18 cellular contexts compared by ENCODE assay signal in the genomic region with DNA sequence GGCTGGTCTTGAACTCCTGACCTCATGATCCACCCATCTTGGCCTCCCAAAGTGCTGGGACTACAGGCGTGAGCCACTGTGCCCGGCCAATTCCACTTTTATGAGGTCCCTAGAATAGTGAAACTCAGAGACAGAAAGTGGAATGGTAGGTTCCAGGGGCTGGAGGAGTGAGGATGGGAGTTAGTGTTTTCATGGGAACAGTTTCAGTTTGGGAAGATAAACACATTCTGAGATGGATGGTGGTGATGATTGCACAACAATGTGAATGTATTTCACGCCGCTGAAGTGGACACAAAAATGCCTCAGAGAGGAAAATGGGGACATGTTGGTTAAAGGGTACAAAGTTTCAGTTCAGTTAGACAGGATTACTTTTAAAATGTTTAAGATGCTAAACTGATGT. TPM values are rescaled to one million over a fixed set of nuclear protein-coding genes. Genes with fewer than 3 reads are reported as not detected.
DNase-seq lines count a peak whose midpoint lies in the region; ATAC-seq, FAIRE-seq and TF ChIP-seq lines count a peak whose summit lies in the region.
"Had no signal": no experiment of that assay in that cellular context is flagged by ENCODE, and none has a peak within 500 bp of the region (broad histone marks: within the 10 kb centered on the region; RNA-seq: fewer than 3 reads in every experiment).

No MANE protein-coding gene starts in this region.

- ATAC-seq in K562 (no peak), HepG2 (no peak), HG02852 (IDR thresholded peaks at IDR 0.05; ENCODE audit: unreplicated experiment) (no peak)
- ATAC-seq in stimulated activated effector memory CD8-positive, alpha-beta T cell treated with anti-CD3 and anti-CD28 coated beads, Interleukin-12 subunit alpha, Interleukin-12 subunit beta, amount 100 ng/mL, for 72 hours: no peak

- H3K9me3 ChIP-seq in HEK293 (ENCODE audit: control insufficient read depth, insufficient read depth, low read depth, low read length) (no peaks in the 10 kb centered on the region), K562 (replicated peaks; ENCODE audit: control insufficient read depth, insufficient read depth, low read depth, low read length) (no peaks in the 10 kb centered on the region), HepG2 (ENCODE audit: low read length) (no peaks in the 10 kb centered on the region)
- H3K9me3 ChIP-seq: BLaER1, HAP-1 had no signal

- intact Hi-C loops in K562 (cut with micrococcal nuclease): no loop called here
- intact Hi-C loops in HepG2 (cut with micrococcal nuclease; ENCODE audit: unreplicated experiment): loop anchor here (10.0 kb wide), 1 partner anchor 153 kb away; no protein-coding TSS in a partner anchor

- H3K9ac ChIP-seq in K562 (ENCODE audit: insufficient read depth in 1 of 2, low read depth in 2 of 2, low read length in 2 of 2) (no peak overlapping the region), HepG2 (ENCODE audit: insufficient read depth, low read depth, low read length) (no peak overlapping the region)
- H3K9ac ChIP-seq: BLaER1 had no signal

- FAIRE-seq in K562 (lab: Jason Lieb, UNC): no peak
- no peak for FAIRE-seq in HepG2 (lab: Jason Lieb, UNC)
- FAIRE-seq: GM19239, HTR-8/SVneo had no signal

- no peak for TF ChIP-seq POLR2A in K562 (conservative IDR thresholded peaks at IDR 0.05)
- no peak for TF ChIP-seq POLR2A in HepG2 (IDR thresholded peaks at IDR 0.05; ENCODE audit: insufficient read depth in 1 of 2, low read depth in 2 of 2, low read length in 2 of 2)

- no peak for TF ChIP-seq RAD21 in K562 (CRISPR knock-in tag; conservative IDR thresholded peaks at IDR 0.05 in 1 of 2, IDR thresholded peaks at IDR 0.05 in 1 of 2)
- no peak for TF ChIP-seq RAD21 in HepG2 (CRISPR knock-in tag; IDR thresholded peaks at IDR 0.05)

- H3K79me2 ChIP-seq in K562 (ENCODE audit: control insufficient read depth, insufficient read depth, low read length) (no peaks in the 10 kb centered on the region), HepG2 (ENCODE audit: insufficient read depth, low read length) (no peaks in the 10 kb centered on the region)

- no TSS peak for BruUV-seq in K562 (replicated peaks; lab: Mats Ljungman, UMichigan)
- no TSS peak for BruUV-seq in HepG2 (replicated peaks; lab: Mats Ljungman, UMichigan)

- H3K4me3 ChIP-seq in HEK293 (ENCODE audit: low read depth, low read length) (no peak overlapping the region), K562 (no peak overlapping the region), HepG2 (replicated peaks in 1 of 3; ENCODE audit: insufficient read depth in 1 of 3, low read depth in 2 of 3, low read length in 3 of 3) (0 out of 6 replicates have a peak overlapping the region, but pooled peaks of 1 of the 3 experiments have one; percentile 23)
- H3K4me3 ChIP-seq: BLaER1, HAP-1 had no signal

- H3K4me2 ChIP-seq in K562 (ENCODE audit: insufficient read depth, low read length) (no peak overlapping the region), HepG2 (ENCODE audit: low read depth, low read length) (peak overlapping the region; percentile 28; the same call in 1 of the 2 replicates)
- H3K4me2 ChIP-seq: BLaER1 had no signal

- peaks cover 8% of the 10 kb centered on the region for H3K4me1 Mint-ChIP-seq in stimulated activated effector memory CD8-positive, alpha-beta T cell treated with anti-CD3 and anti-CD28 coated beads, Interleukin-12 subunit alpha, Interleukin-12 subunit beta, amount 100 ng/mL, for 72 hours

- H2AFZ ChIP-seq in K562 (ENCODE audit: low read depth, low read length): no peak overlapping the region
- H2AFZ ChIP-seq in HepG2 (ENCODE audit: low read length): no peak overlapping the region

- CTCF ChIA-PET in HEK293 (lab: Yijun Ruan, JAX): interaction anchor here (1.0 kb wide), 1 partner anchor 423 kb away, joined by 4 read pairs; no protein-coding TSS in a partner anchor
- CTCF ChIA-PET in K562 (lab: Yijun Ruan, JAX; ENCODE audit: low intra/inter-chr PET ratio): interaction anchor here (0.6 kb wide), 1 partner anchor 101 kb away, joined by 3 read pairs; no protein-coding TSS in a partner anchor
- CTCF ChIA-PET in HepG2 (lab: Yijun Ruan, JAX; ENCODE audit: low intra/inter-chr PET ratio, low total read pairs): no interaction called here

- no peaks in the 10 kb centered on the region for H3K36me3 Mint-ChIP-seq in stimulated activated effector memory CD8-positive, alpha-beta T cell treated with anti-CD3 and anti-CD28 coated beads, Interleukin-12 subunit alpha, Interleukin-12 subunit beta, amount 100 ng/mL, for 72 hours
- H3K36me3 Mint-ChIP-seq: CD14-positive monocyte; CD4-positive, alpha-beta memory T cell had no signal

- H3K36me3 ChIP-seq in HEK293 (ENCODE audit: control insufficient read depth in 2 of 2, insufficient read depth in 1 of 2, low read length in 2 of 2) (no peaks in the 10 kb centered on the region), K562 (ENCODE audit: control insufficient read depth, insufficient read depth, low read length) (no peaks in the 10 kb centered on the region), HepG2 (replicated peaks in 1 of 2; ENCODE audit: control insufficient read depth in 1 of 2, insufficient read depth in 2 of 2, low read length in 2 of 2) (no peaks in the 10 kb centered on the region)
- H3K36me3 ChIP-seq: BLaER1, HAP-1 had no signal

- peak; percentile 60 for DNase-seq in MV-4-11 (lab: John Stamatoyannopoulos, UW)
- DNase-seq in K562 (ENCODE audit: extremely low read depth in 1 of 4, low spot score in 3 of 4): no peak
- peak; percentile 39 for DNase-seq in HepG2 (ENCODE audit: low spot score)
- DNase-seq in NCI-H2196 (lab: John Stamatoyannopoulos, UW; ENCODE audit: unreplicated experiment): no peak
- no peak for DNase-seq in cerebellar cortex (ENCODE audit: low spot score)
- no peak for DNase-seq in stimulated activated effector memory CD8-positive, alpha-beta T cell treated with anti-CD3 and anti-CD28 coated beads, Interleukin-12 subunit alpha, Interleukin-12 subunit beta, amount 100 ng/mL, for 72 hours (ENCODE audit: low spot score in 2 of 2)
- DNase-seq: 8988T; CD4-positive, alpha-beta memory T cell; DMS153; DMS79 treated with DMSO at 0.1 percent for 48 hours; GF-D8 had no signal

- in situ Hi-C loops in K562 (cut with MboI) (no loop called here), HepG2 (cut with HindIII; ENCODE audit: extremely low pct_ligation_motif_present, low pct_unique_long_range_greater_than_20kb) (no loop called here)

- H4K20me1 ChIP-seq in K562 (replicated peaks; ENCODE audit: control insufficient read depth, insufficient read depth, low read length) (no peaks in the 10 kb centered on the region), HepG2 (ENCODE audit: insufficient read depth, low read length) (no peaks in the 10 kb centered on the region)
- H4K20me1 ChIP-seq: BLaER1 had no signal

- H3K27me3 ChIP-seq in K562 (ENCODE audit: control insufficient read depth in 2 of 2, insufficient read depth in 2 of 2, low read length in 2 of 2) (no peaks in the 10 kb centered on the region), HepG2 (ENCODE audit: control insufficient read depth in 1 of 2, insufficient read depth in 2 of 2, low read length in 2 of 2) (no peaks in the 10 kb centered on the region)
- H3K27me3 ChIP-seq: BLaER1 had no signal

- POLR2A ChIA-PET in HEK293 (lab: Yijun Ruan, JAX) (no interaction called here), K562 (lab: Yijun Ruan, JAX) (interaction anchor here (0.7 kb wide), 1 partner anchor 103 kb away, joined by 3 read pairs; no protein-coding TSS in a partner anchor), HepG2 (lab: Yijun Ruan, JAX) (no interaction called here)

- no peaks in the 10 kb centered on the region for H3K9me3 Mint-ChIP-seq in stimulated activated effector memory CD8-positive, alpha-beta T cell treated with anti-CD3 and anti-CD28 coated beads, Interleukin-12 subunit alpha, Interleukin-12 subunit beta, amount 100 ng/mL, for 72 hours

- no peak overlapping the region for H3K4me3 Mint-ChIP-seq in stimulated activated effector memory CD8-positive, alpha-beta T cell treated with anti-CD3 and anti-CD28 coated beads, Interleukin-12 subunit alpha, Interleukin-12 subunit beta, amount 100 ng/mL, for 72 hours
- H3K4me3 Mint-ChIP-seq: CD14-positive monocyte; CD4-positive, alpha-beta memory T cell had no signal

- no peak overlapping the region for H3K27ac Mint-ChIP-seq in stimulated activated effector memory CD8-positive, alpha-beta T cell treated with anti-CD3 and anti-CD28 coated beads, Interleukin-12 subunit alpha, Interleukin-12 subunit beta, amount 100 ng/mL, for 72 hours

- H3K9me1 ChIP-seq in K562 (ENCODE audit: control insufficient read depth, insufficient read depth, low read length): no peaks in the 10 kb centered on the region

- H3K27ac ChIP-seq in HEK293 (ENCODE audit: extremely low read depth, low read depth, low read length) (no peak overlapping the region), K562 (ENCODE audit: extremely low read depth, low read depth, low read length) (no peak overlapping the region), HepG2 (ENCODE audit: extremely low read length, insufficient read depth, low read length) (no peak overlapping the region)
- H3K27ac ChIP-seq: BLaER1 had no signal

- no peaks in the 10 kb centered on the region for H3K4me1 ChIP-seq in HEK293 (ENCODE audit: control insufficient read depth, insufficient read depth, low read length)
- H3K4me1 ChIP-seq in K562 (replicated peaks in 1 of 2; ENCODE audit: control insufficient read depth in 2 of 2, insufficient read depth in 2 of 2, low read length in 2 of 2): peaks cover 12 to 24% of the 10 kb centered on the region in 2 experiments; a peak in 4 of 5 replicates
- H3K4me1 ChIP-seq in HepG2 (ENCODE audit: insufficient read depth, low read length): peaks cover 94% of the 10 kb centered on the region

- TF ChIP-seq CTCF in HEK293 (tag by site-specific recombination; IDR thresholded peaks at IDR 0.05) (no peak), K562 (IDR thresholded peaks at IDR 0.05 in 2 of 3, conservative IDR thresholded peaks at IDR 0.05 in 1 of 3; ENCODE audit: insufficient read depth in 2 of 3, low read depth in 1 of 3, low read length in 3 of 3) (no peak), HepG2 (CRISPR knock-in tag; IDR thresholded peaks at IDR 0.05) (no peak)

- TF ChIP-seq EP300 in K562 (IDR thresholded peaks at IDR 0.05; ENCODE audit: low read length): no peak
- no peak for TF ChIP-seq EP300 in HepG2 (IDR thresholded peaks at IDR 0.05; ENCODE audit: low read depth in 2 of 2, low read length in 2 of 2)
- no peak for TF ChIP-seq EP300 in HepG2 (CRISPR knock-in tag; IDR thresholded peaks at IDR 0.05; ENCODE audit: borderline replicate concordance)

- 73% methylated on average over 4 of the region's 4 CpGs for WGBS in K562 (ENCODE audit: insufficient coverage, low coverage, missing lambda C conversion rate)
- WGBS in HepG2 (ENCODE audit: low lambda C conversion rate): 33% methylated on average over 4 of the region's 4 CpGs

RNA-seq across cellular contexts. Expression of a gene that starts 22.5 kb away (rescaled TPM):
- 2.7 and 8.1 TPM in 2 replicates for total RNA-seq in K562 (2011; cell fraction: chromatin; rRNA removed; ENCODE audit: low replicate concordance)
- 7.7 and 8.8 TPM in 2 replicates for total RNA-seq in K562 (2011; cell fraction: nucleolus; rRNA removed)
- total RNA-seq in K562 (2011; cell fraction: nucleoplasm; rRNA removed): 5.1 and 6.9 TPM in 2 replicates
- 4.1 and 8.2 TPM in 2 replicates for total RNA-seq in K562 (2014; rRNA removed)
- total RNA-seq in K562 (2014; rRNA removed; fragmentation: Illumina TruSeq; extraction: Trizol): 2.5 and 3.1 TPM in 2 replicates
- 4.6 TPM in 2 replicates for total RNA-seq in K562 (2015; rRNA removed; fragmentation: Illumina TruSeq; extraction: Trizol)
- total RNA-seq in K562 (2021): 4.6 and 6.0 TPM in 2 replicates
- 4.6 and 6.4 TPM in 2 replicates for polyA plus RNA-seq in K562 (2011; rRNA removed)
- 6.6 and 7.2 TPM in 2 replicates for polyA plus RNA-seq in K562 (2011; cell fraction: cytosol; rRNA removed)
- 4.0 and 4.1 TPM in 2 replicates for polyA plus RNA-seq in K562 (2011; cell fraction: nucleus; rRNA removed)
- polyA plus RNA-seq in K562 (2012): 6.2 and 9.2 TPM in 2 replicates
- 4.5 and 4.9 TPM in 2 replicates for polyA plus RNA-seq in K562 (2014; fragmentation: Illumina TruSeq; extraction: Trizol)
- 1 to 10 TPM in 1 of 2 experiments, under 1 TPM in 1; 0.60 to 1.2 TPM for polyA plus RNA-seq in K562 (2014; fragmentation: Nextera tagmentation; extraction: Ambion mirVana)
- polyA plus RNA-seq in K562 (2014; rRNA removed): 5.0 and 7.9 TPM in 2 replicates
- 3.7 and 4.3 TPM in 2 replicates for polyA minus RNA-seq in K562 (2011; rRNA and poly(A)+ RNA removed)
- polyA minus RNA-seq in K562 (2011; cell fraction: cytosol; rRNA and poly(A)+ RNA removed): 2.7 and 3.1 TPM in 2 replicates
- polyA minus RNA-seq in K562 (2011; cell fraction: nucleus; rRNA and poly(A)+ RNA removed): 2.4 and 4.4 TPM in 2 replicates
- 10.5 and 13.7 TPM in 2 replicates for total RNA-seq in HepG2 (2016; rRNA removed; fragmentation: Illumina TruSeq; extraction: Trizol)
- 4.0 and 4.5 TPM in 2 replicates for total RNA-seq in HepG2 (2016; cell fraction: cytosol; rRNA removed; fragmentation: Illumina TruSeq; extraction: Trizol; ENCODE audit: low read depth)
- 8.3 and 12.0 TPM in 2 replicates for total RNA-seq in HepG2 (2016; cell fraction: insoluble cytoplasmic fraction; rRNA removed; fragmentation: Illumina TruSeq; extraction: Trizol)
- total RNA-seq in HepG2 (2016; cell fraction: membrane; rRNA removed; fragmentation: Illumina TruSeq; extraction: Trizol): 8.1 and 8.4 TPM in 2 replicates
- 5.7 and 8.2 TPM in 2 replicates for total RNA-seq in HepG2 (2016; cell fraction: nucleus; rRNA removed; fragmentation: Illumina TruSeq; extraction: Trizol)
- 33.1 and 49.7 TPM in 2 replicates for polyA plus RNA-seq in HepG2 (2011; rRNA removed)
- 45.0 and 52.1 TPM in 2 replicates for polyA plus RNA-seq in HepG2 (2011; cell fraction: cytosol; rRNA removed)
- polyA plus RNA-seq in HepG2 (2011; cell fraction: nucleus; rRNA removed): 54.1 and 56.2 TPM in 2 replicates
- polyA plus RNA-seq in HepG2 (2012): 51.6 and 55.6 TPM in 2 replicates
- 4.4 and 6.3 TPM in 2 replicates for polyA plus RNA-seq in HepG2 (2016; cell fraction: cytosol; fragmentation: Illumina TruSeq; extraction: Trizol; ENCODE audit: low read depth)
- 9.3 and 10.5 TPM in 2 replicates for polyA plus RNA-seq in HepG2 (2016; cell fraction: insoluble cytoplasmic fraction; fragmentation: Illumina TruSeq; extraction: Trizol; ENCODE audit: low read depth)
- 7.6 and 9.8 TPM in 2 replicates for polyA plus RNA-seq in HepG2 (2016; cell fraction: membrane; fragmentation: Illumina TruSeq; extraction: Trizol; ENCODE audit: low read depth)
- polyA plus RNA-seq in HepG2 (2016; cell fraction: nucleus; fragmentation: Illumina TruSeq; extraction: Trizol; ENCODE audit: insufficient read depth, low read depth): 10.6 and 11.8 TPM in 2 replicates
- polyA minus RNA-seq in HepG2 (2011; rRNA and poly(A)+ RNA removed; ENCODE audit: low replicate concordance): 4.8 and 66.6 TPM in 2 replicates
- 29.4 and 31.1 TPM in 2 replicates for polyA minus RNA-seq in HepG2 (2011; cell fraction: cytosol; rRNA and poly(A)+ RNA removed)
- 21.3 and 22.1 TPM in 2 replicates for polyA minus RNA-seq in HepG2 (2011; cell fraction: nucleus; rRNA and poly(A)+ RNA removed)

RNA-seq across cellular contexts. Expression of a gene that starts 37.5 kb away (rescaled TPM):
- total RNA-seq in K562 (2011; cell fraction: chromatin; rRNA removed; ENCODE audit: low replicate concordance): 213 and 603 TPM in 2 replicates
- 374 and 409 TPM in 2 replicates for total RNA-seq in K562 (2011; cell fraction: nucleolus; rRNA removed)
- 286 and 299 TPM in 2 replicates for total RNA-seq in K562 (2011; cell fraction: nucleoplasm; rRNA removed)
- total RNA-seq in K562 (2014; rRNA removed) (60.7 and 76.5 TPM in 2 replicates), K562 (2014; rRNA removed; fragmentation: Illumina TruSeq; extraction: Trizol) (25.4 and 30.2 TPM in 2 replicates), K562 (2015; rRNA removed; fragmentation: Illumina TruSeq; extraction: Trizol) (36.0 and 39.9 TPM in 2 replicates), K562 (2021) (128 and 138 TPM in 2 replicates), HepG2 (2016; rRNA removed; fragmentation: Illumina TruSeq; extraction: Trizol) (18.2 and 35.2 TPM in 2 replicates)
- polyA plus RNA-seq in K562 (2011; rRNA removed) (44.0 and 93.3 TPM in 2 replicates), K562 (2014; fragmentation: Illumina TruSeq; extraction: Trizol) (90.7 and 111 TPM in 2 replicates), K562 (2014; fragmentation: Nextera tagmentation; extraction: Ambion mirVana) (1 to 10 TPM; 1.2 to 1.4 TPM), K562 (2014; rRNA removed) (54.3 and 61.0 TPM in 2 replicates), HepG2 (2011; rRNA removed) (31.6 and 44.3 TPM in 2 replicates)
- 51.4 and 78.4 TPM in 2 replicates for polyA plus RNA-seq in K562 (2011; cell fraction: cytosol; rRNA removed)
- polyA plus RNA-seq in K562 (2011; cell fraction: nucleus; rRNA removed): 125 and 255 TPM in 2 replicates
- polyA plus RNA-seq in K562 (2012): 95.0 and 139 TPM in 2 replicates
- 82.2 and 99.7 TPM in 2 replicates for polyA minus RNA-seq in K562 (2011; rRNA and poly(A)+ RNA removed)
- 114 and 152 TPM in 2 replicates for polyA minus RNA-seq in K562 (2011; cell fraction: cytosol; rRNA and poly(A)+ RNA removed)
- polyA minus RNA-seq in K562 (2011; cell fraction: nucleus; rRNA and poly(A)+ RNA removed): 137 and 138 TPM in 2 replicates
- 2.4 and 3.0 TPM in 2 replicates for total RNA-seq in HepG2 (2016; cell fraction: cytosol; rRNA removed; fragmentation: Illumina TruSeq; extraction: Trizol; ENCODE audit: low read depth)
- total RNA-seq in HepG2 (2016; cell fraction: insoluble cytoplasmic fraction; rRNA removed; fragmentation: Illumina TruSeq; extraction: Trizol): 13.5 and 35.7 TPM in 2 replicates
- 7.5 TPM in 2 replicates for total RNA-seq in HepG2 (2016; cell fraction: membrane; rRNA removed; fragmentation: Illumina TruSeq; extraction: Trizol)
- total RNA-seq in HepG2 (2016; cell fraction: nucleus; rRNA removed; fragmentation: Illumina TruSeq; extraction: Trizol): 48.2 and 58.1 TPM in 2 replicates
- polyA plus RNA-seq in HepG2 (2011; cell fraction: cytosol; rRNA removed): 17.7 and 20.2 TPM in 2 replicates
- 105 and 126 TPM in 2 replicates for polyA plus RNA-seq in HepG2 (2011; cell fraction: nucleus; rRNA removed)
- 34.3 and 44.8 TPM in 2 replicates for polyA plus RNA-seq in HepG2 (2012)
- 1.3 and 1.6 TPM in 2 replicates for polyA plus RNA-seq in HepG2 (2016; cell fraction: cytosol; fragmentation: Illumina TruSeq; extraction: Trizol; ENCODE audit: low read depth)
- polyA plus RNA-seq in HepG2 (2016; cell fraction: insoluble cytoplasmic fraction; fragmentation: Illumina TruSeq; extraction: Trizol; ENCODE audit: low read depth): 10.1 and 14.0 TPM in 2 replicates
- polyA plus RNA-seq in HepG2 (2016; cell fraction: membrane; fragmentation: Illumina TruSeq; extraction: Trizol; ENCODE audit: low read depth): 2.8 and 3.5 TPM in 2 replicates
- polyA plus RNA-seq in HepG2 (2016; cell fraction: nucleus; fragmentation: Illumina TruSeq; extraction: Trizol; ENCODE audit: insufficient read depth, low read depth): 83.4 and 84.9 TPM in 2 replicates
- polyA minus RNA-seq in HepG2 (2011; rRNA and poly(A)+ RNA removed; ENCODE audit: low replicate concordance): 104 and 110 TPM in 2 replicates
- 31.9 and 35.7 TPM in 2 replicates for polyA minus RNA-seq in HepG2 (2011; cell fraction: cytosol; rRNA and poly(A)+ RNA removed)
- 50.5 and 60.3 TPM in 2 replicates for polyA minus RNA-seq in HepG2 (2011; cell fraction: nucleus; rRNA and poly(A)+ RNA removed)

Comparison
In these comparisons a context has a peak if more than half of its experiments do, and no peak if none do; other contexts are left out.
1. DNase-seq: peak in MV-4-11 (single experiment) and HepG2 (single experiment); none in K562 (0 of 4), NCI-H2196 (single experiment), cerebellar cortex (single experiment) and stimulated activated effector memory CD8-positive, alpha-beta T cell treated with anti-CD3 and anti-CD28 coated beads, Interleukin-12 subunit alpha, Interleukin-12 subunit beta, amount 100 ng/mL, for 72 hours (0 of 2).